In the genomic region with DNA sequence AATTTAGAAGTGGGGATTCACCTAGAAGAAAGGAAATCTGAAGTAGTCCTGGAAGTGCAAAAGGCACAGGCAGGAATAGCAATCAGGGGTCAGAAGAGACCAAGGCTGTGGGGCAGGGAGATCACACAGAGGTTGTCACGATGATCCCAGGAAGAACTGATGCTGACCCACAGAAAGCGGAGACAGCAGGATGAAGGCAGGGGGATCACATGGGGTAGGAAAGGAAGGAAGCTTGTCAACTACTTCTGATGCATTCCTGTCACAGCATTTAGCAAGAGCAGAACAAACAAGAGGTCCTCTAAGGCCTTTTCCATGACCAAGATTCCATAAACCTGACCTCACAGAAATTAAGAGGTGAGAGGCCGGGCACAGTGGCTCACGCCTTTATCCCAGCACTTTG, we compare ENCODE assay signal across 20 cellular contexts.
DNase-seq lines count a peak whose midpoint lies in the region; ATAC-seq, FAIRE-seq and TF ChIP-seq lines count a peak whose summit lies in the region.
"Had no signal": no experiment of that assay in that cellular context is flagged by ENCODE, and none has a peak within 500 bp of the region (broad histone marks: within the 10 kb centered on the region; RNA-seq: fewer than 3 reads in every experiment).

No MANE protein-coding gene starts in this region.

- H3K27ac ChIP-seq in right lobe of liver (peak overlapping the region in 2 of 3 donors; percentile 35 to 39), spleen (peak overlapping the region in 5 of 8 donors; percentile 5 to 65 (median 46))

- intact Hi-C loops in right lobe of liver (cut with DNase I) (no loop called here), spleen (cut with DNase I; ENCODE audit: low total_unique reads) (no loop called here)

- H3K36me3 ChIP-seq in bronchial epithelial cell (ENCODE audit: control insufficient read depth, insufficient read depth, low read length) = no peaks in the 10 kb centered on the region
- no peaks in the 10 kb centered on the region for H3K36me3 ChIP-seq in right lobe of liver
- peaks cover 0 to 49% (median 0%) of the 10 kb centered on the region in 6 donors for H3K36me3 ChIP-seq in spleen

- peak overlapping the region; percentile 37; the same call in 1 of the 2 replicates for H3K27ac Mint-ChIP-seq in WTC11

- no peaks in the 10 kb centered on the region for H3K9me3 ChIP-seq in right lobe of liver
- no peaks in the 10 kb centered on the region for H3K9me3 ChIP-seq in spleen

- H3K4me1 Mint-ChIP-seq in WTC11 = peaks cover 36% of the 10 kb centered on the region

- H3K27me3 ChIP-seq in bronchial epithelial cell (ENCODE audit: control insufficient read depth, insufficient read depth, low read length) (no peaks in the 10 kb centered on the region), right lobe of liver (no peaks in the 10 kb centered on the region), spleen (replicated peaks in 1 of 7) (no peaks in the 10 kb centered on the region)

- no peaks in the 10 kb centered on the region for H3K36me3 Mint-ChIP-seq in WTC11

- no peaks in the 10 kb centered on the region for H3K27me3 Mint-ChIP-seq in WTC11 (ENCODE audit: low read depth)
- H3K27me3 Mint-ChIP-seq: CD4-positive, CD25-positive, alpha-beta regulatory T cell had no signal

- DNase-seq in WTC11 (ENCODE audit: low spot score) = no peak
- no peak for DNase-seq in bronchial epithelial cell (ENCODE audit: low read depth)
- no peak for DNase-seq in right lobe of liver
- DNase-seq in spleen = no peak
- DNase-seq in activated CD8-positive, alpha-beta memory T cell treated with anti-CD3 and anti-CD28 coated beads, Interleukin-2, amount 50 U/mL, for 4 hours = no peak
- DNase-seq in NK-92 (lab: John Stamatoyannopoulos, UW; ENCODE audit: unreplicated experiment) = no peak
- DNase-seq in central memory CD4-positive, alpha-beta T cell = no peak
- DNase-seq: CD4-positive, CD25-positive, alpha-beta regulatory T cell; MM.1S; NCI-H1048; NCI-H1436; NCI-H187 treated with DMSO at 0.1 percent for 48 hours; NCI-H2107; NCI-H446 treated with DMSO at 0.1 percent for 48 hours; NCI-H526 treated with DMSO at 0.1 percent for 48 hours had no signal

- peaks cover 0 to 41% (median 22%) of the 10 kb centered on the region in 4 donors for H3K4me1 ChIP-seq in right lobe of liver
- H3K4me1 ChIP-seq in spleen = peaks cover 0 to 61% (median 15%) of the 10 kb centered on the region in 6 donors

- CTCF ChIA-PET in WTC11 (lab: Charles Lee) = no interaction called here

- H3K9me3 Mint-ChIP-seq in WTC11 = no peaks in the 10 kb centered on the region
- H3K9me3 Mint-ChIP-seq: CD4-positive, CD25-positive, alpha-beta regulatory T cell had no signal

- FAIRE-seq in bronchial epithelial cell (lab: Jason Lieb, UNC) = peak; percentile 94
- FAIRE-seq: GM19239, H54, K562 had no signal

- H3K4me3 Mint-ChIP-seq in WTC11 = no peak overlapping the region
- H3K4me3 Mint-ChIP-seq: CD4-positive, CD25-positive, alpha-beta regulatory T cell had no signal

- TF ChIP-seq CTCF in WTC11 (IDR thresholded peaks at IDR 0.05) (no peak), bronchial epithelial cell (IDR thresholded peaks at IDR 0.05; ENCODE audit: insufficient read depth, low read length, severe bottlenecking) (no peak), right lobe of liver (IDR thresholded peaks at IDR 0.05) (no peak), spleen (IDR thresholded peaks at IDR 0.05 in 8 of 11, conservative IDR thresholded peaks at IDR 0.05 in 3 of 11) (no peak)

- ATAC-seq in WTC11 (no peak), right lobe of liver (peak in 2 of 4 donors; percentile 4 to 47), HG03571 (IDR thresholded peaks at IDR 0.05; ENCODE audit: unreplicated experiment) (no peak)
- ATAC-seq: K562, Right ventricle myocardium inferior had no signal

- POLR2A ChIA-PET in WTC11 (lab: Charles Lee) = no interaction called here

- WGBS in right lobe of liver (ENCODE audit: insufficient coverage, low coverage, low lambda C conversion rate, missing lambda C conversion rate) = 82% methylated on average over 3 of the region's 4 CpGs
- WGBS in spleen, 5 donors = 76 to 84% (median 81%) methylated on average over 4 of the region's 4 CpGs

- TF ChIP-seq POLR2A in right lobe of liver (IDR thresholded peaks at IDR 0.05) = no peak
- TF ChIP-seq POLR2A in spleen (IDR thresholded peaks at IDR 0.05) = no peak

- H3K4me3 ChIP-seq in bronchial epithelial cell (ENCODE audit: low read depth, low read length) (no peak overlapping the region), right lobe of liver (no peak overlapping the region), spleen (no peak overlapping the region)
- H3K4me3 ChIP-seq: K562 had no signal

TF ChIP-seq in WTC11, 78 proteins besides CTCF, POLR2A, EP300 and RAD21:
- TF ChIP-seq, protein P1, sequence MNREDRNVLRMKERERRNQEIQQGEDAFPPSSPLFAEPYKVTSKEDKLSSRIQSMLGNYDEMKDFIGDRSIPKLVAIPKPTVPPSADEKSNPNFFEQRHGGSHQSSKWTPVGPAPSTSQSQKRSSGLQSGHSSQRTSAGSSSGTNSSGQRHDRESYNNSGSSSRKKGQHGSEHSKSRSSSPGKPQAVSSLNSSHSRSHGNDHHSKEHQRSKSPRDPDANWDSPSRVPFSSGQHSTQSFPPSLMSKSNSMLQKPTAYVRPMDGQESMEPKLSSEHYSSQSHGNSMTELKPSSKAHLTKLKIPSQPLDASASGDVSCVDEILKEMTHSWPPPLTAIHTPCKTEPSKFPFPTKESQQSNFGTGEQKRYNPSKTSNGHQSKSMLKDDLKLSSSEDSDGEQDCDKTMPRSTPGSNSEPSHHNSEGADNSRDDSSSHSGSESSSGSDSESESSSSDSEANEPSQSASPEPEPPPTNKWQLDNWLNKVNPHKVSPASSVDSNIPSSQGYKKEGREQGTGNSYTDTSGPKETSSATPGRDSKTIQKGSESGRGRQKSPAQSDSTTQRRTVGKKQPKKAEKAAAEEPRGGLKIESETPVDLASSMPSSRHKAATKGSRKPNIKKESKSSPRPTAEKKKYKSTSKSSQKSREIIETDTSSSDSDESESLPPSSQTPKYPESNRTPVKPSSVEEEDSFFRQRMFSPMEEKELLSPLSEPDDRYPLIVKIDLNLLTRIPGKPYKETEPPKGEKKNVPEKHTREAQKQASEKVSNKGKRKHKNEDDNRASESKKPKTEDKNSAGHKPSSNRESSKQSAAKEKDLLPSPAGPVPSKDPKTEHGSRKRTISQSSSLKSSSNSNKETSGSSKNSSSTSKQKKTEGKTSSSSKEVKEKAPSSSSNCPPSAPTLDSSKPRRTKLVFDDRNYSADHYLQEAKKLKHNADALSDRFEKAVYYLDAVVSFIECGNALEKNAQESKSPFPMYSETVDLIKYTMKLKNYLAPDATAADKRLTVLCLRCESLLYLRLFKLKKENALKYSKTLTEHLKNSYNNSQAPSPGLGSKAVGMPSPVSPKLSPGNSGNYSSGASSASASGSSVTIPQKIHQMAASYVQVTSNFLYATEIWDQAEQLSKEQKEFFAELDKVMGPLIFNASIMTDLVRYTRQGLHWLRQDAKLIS (CRISPR knock-in tag; IDR thresholded peaks at IDR 0.05; ENCODE audit: borderline replicate concordance) = no peak
- no peak for TF ChIP-seq TEAD1 (CRISPR knock-in tag; IDR thresholded peaks at IDR 0.05)
- TF ChIP-seq, protein P2, sequence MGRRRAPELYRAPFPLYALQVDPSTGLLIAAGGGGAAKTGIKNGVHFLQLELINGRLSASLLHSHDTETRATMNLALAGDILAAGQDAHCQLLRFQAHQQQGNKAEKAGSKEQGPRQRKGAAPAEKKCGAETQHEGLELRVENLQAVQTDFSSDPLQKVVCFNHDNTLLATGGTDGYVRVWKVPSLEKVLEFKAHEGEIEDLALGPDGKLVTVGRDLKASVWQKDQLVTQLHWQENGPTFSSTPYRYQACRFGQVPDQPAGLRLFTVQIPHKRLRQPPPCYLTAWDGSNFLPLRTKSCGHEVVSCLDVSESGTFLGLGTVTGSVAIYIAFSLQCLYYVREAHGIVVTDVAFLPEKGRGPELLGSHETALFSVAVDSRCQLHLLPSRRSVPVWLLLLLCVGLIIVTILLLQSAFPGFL (CRISPR knock-in tag; IDR thresholded peaks at IDR 0.05; ENCODE audit: borderline replicate concordance) = no peak
- TF ChIP-seq, protein P3, sequence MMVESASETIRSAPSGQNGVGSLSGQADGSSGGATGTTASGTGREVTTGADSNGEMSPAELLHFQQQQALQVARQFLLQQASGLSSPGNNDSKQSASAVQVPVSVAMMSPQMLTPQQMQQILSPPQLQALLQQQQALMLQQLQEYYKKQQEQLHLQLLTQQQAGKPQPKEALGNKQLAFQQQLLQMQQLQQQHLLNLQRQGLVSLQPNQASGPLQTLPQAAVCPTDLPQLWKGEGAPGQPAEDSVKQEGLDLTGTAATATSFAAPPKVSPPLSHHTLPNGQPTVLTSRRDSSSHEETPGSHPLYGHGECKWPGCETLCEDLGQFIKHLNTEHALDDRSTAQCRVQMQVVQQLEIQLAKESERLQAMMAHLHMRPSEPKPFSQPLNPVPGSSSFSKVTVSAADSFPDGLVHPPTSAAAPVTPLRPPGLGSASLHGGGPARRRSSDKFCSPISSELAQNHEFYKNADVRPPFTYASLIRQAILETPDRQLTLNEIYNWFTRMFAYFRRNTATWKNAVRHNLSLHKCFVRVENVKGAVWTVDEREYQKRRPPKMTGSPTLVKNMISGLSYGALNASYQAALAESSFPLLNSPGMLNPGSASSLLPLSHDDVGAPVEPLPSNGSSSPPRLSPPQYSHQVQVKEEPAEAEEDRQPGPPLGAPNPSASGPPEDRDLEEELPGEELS (CRISPR knock-in tag; IDR thresholded peaks at IDR 0.05) = no peak
- TF ChIP-seq, protein P4, sequence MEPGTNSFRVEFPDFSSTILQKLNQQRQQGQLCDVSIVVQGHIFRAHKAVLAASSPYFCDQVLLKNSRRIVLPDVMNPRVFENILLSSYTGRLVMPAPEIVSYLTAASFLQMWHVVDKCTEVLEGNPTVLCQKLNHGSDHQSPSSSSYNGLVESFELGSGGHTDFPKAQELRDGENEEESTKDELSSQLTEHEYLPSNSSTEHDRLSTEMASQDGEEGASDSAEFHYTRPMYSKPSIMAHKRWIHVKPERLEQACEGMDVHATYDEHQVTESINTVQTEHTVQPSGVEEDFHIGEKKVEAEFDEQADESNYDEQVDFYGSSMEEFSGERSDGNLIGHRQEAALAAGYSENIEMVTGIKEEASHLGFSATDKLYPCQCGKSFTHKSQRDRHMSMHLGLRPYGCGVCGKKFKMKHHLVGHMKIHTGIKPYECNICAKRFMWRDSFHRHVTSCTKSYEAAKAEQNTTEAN (CRISPR knock-in tag; IDR thresholded peaks at IDR 0.05) = no peak
- TF ChIP-seq GABPB1 (CRISPR knock-in tag; IDR thresholded peaks at IDR 0.05) = no peak
- no peak for TF ChIP-seq JUN (CRISPR knock-in tag; IDR thresholded peaks at IDR 0.05)
- no peak for TF ChIP-seq HMGA2 (CRISPR knock-in tag; IDR thresholded peaks at IDR 0.05)
